Comparison of ENCODE assay signal across 2 cellular contexts in genomic region chr11:125293596-125293995, GRCh38.
TF ChIP-seq lines count a peak whose summit lies in the region.

No MANE protein-coding gene starts in this region.

TF ChIP-seq in IMR-90, 13 proteins besides CTCF, POLR2A, EP300 and RAD21:
- TF ChIP-seq NFE2L2 (IDR thresholded peaks at IDR 0.05; ENCODE audit: low read depth, low read length) (no peak), MAFK (IDR thresholded peaks at IDR 0.05; ENCODE audit: low read depth, low read length) (no peak), MXI1 (IDR thresholded peaks at IDR 0.05; ENCODE audit: borderline replicate concordance, low read depth, low read length) (no peak), RCOR1 (IDR thresholded peaks at IDR 0.05; ENCODE audit: insufficient replicate concordance, low read length) (no peak), SMC3 (IDR thresholded peaks at IDR 0.05; ENCODE audit: low read depth, low read length) (no peak), USF2 (IDR thresholded peaks at IDR 0.05; ENCODE audit: low read depth, low read length) (no peak), CEBPB (IDR thresholded peaks at IDR 0.05; ENCODE audit: low read depth, low read length) (no peak), RFX5 (IDR thresholded peaks at IDR 0.05; ENCODE audit: low read depth, low read length) (no peak), CHD1 (IDR thresholded peaks at IDR 0.05; ENCODE audit: low read depth, low read length) (no peak), MAZ (IDR thresholded peaks at IDR 0.05; ENCODE audit: borderline replicate concordance, low read depth, low read length) (no peak), FOS (IDR thresholded peaks at IDR 0.05; ENCODE audit: low read depth, low read length) (no peak), ELK1 (IDR thresholded peaks at IDR 0.05; ENCODE audit: borderline replicate concordance, low read depth, low read length) (no peak), BHLHE40 (IDR thresholded peaks at IDR 0.05; ENCODE audit: low read depth, low read length) (no peak)

TF ChIP-seq in endothelial cell of umbilical vein, 7 proteins besides CTCF, POLR2A, EP300 and RAD21:
- TF ChIP-seq GATA2 (IDR thresholded peaks at IDR 0.05; ENCODE audit: insufficient read depth, insufficient read length, low read depth, low read length) (no peak), JUN (IDR thresholded peaks at IDR 0.05; ENCODE audit: borderline replicate concordance, insufficient read depth, insufficient read length, low read depth) (no peak), EZH2 (IDR thresholded peaks at IDR 0.05; ENCODE audit: borderline replicate concordance, low read depth, low read length, severe bottlenecking) (no peak), MYC (IDR thresholded peaks at IDR 0.05; ENCODE audit: low read depth, low read length) (no peak), POLR2AphosphoS5 (IDR thresholded peaks at IDR 0.05; ENCODE audit: insufficient read depth, low read depth, low read length) (no peak), FOS (IDR thresholded peaks at IDR 0.05; ENCODE audit: borderline replicate concordance, insufficient read depth, low read length) (no peak), MAX (IDR thresholded peaks at IDR 0.05; ENCODE audit: insufficient read depth, insufficient read length) (no peak)
